Comparison of ENCODE assay signal across 1 cellular context in genomic region chr17:50865868-50866260, GRCh38.
TF ChIP-seq lines count a peak whose summit lies in the region.

No MANE protein-coding gene starts in this region.

TF ChIP-seq in H1, 55 proteins besides CTCF, POLR2A, EP300 and RAD21:
- no peak for TF ChIP-seq CTBP2 (IDR thresholded peaks at IDR 0.05; ENCODE audit: borderline replicate concordance, insufficient read depth, insufficient read length, low read length)
- no peak for TF ChIP-seq BCL11A (IDR thresholded peaks at IDR 0.05; ENCODE audit: low read depth in 2 of 2, low read length in 2 of 2)
- TF ChIP-seq ASH2L (IDR thresholded peaks at IDR 0.05; ENCODE audit: low read length): no peak
- no peak for TF ChIP-seq USF2 (IDR thresholded peaks at IDR 0.05; ENCODE audit: low read length)
- TF ChIP-seq PHF8 (conservative IDR thresholded peaks at IDR 0.05; ENCODE audit: low read depth, low read length): peak; percentile 75
- no peak for TF ChIP-seq GABPA (IDR thresholded peaks at IDR 0.05; ENCODE audit: borderline replicate concordance, insufficient read depth, low read length)
